ENCODE assay signal across 10 cellular contexts in genomic region chr3:81242871-81243270, GRCh38.
DNase-seq lines count a peak whose midpoint lies in the region; ATAC-seq and TF ChIP-seq lines count a peak whose summit lies in the region.
"Had no signal": no experiment of that assay in that cellular context is flagged by ENCODE, and none has a peak within 500 bp of the region (broad histone marks: within the 10 kb centered on the region; RNA-seq: fewer than 3 reads in every experiment).

No MANE protein-coding gene starts in this region.

- H3K27me3 ChIP-seq in foreskin keratinocyte, result no peaks in the 10 kb centered on the region

- ATAC-seq in foreskin keratinocyte, result peak; percentile 77
- ATAC-seq: T-cell had no signal

- TF ChIP-seq CTCF in foreskin keratinocyte (conservative IDR thresholded peaks at IDR 0.05) (peak; percentile 69), GM20000 (IDR thresholded peaks at IDR 0.05; ENCODE audit: extremely low read depth, missing control alignments) (no peak)

- no peaks in the 10 kb centered on the region for H3K4me1 ChIP-seq in foreskin keratinocyte

- peak; percentile 9 for DNase-seq in AG20443 (ENCODE audit: low spot score)
- DNase-seq in H4 (ENCODE audit: low spot score), result peak; percentile 6
- DNase-seq in NCI-H748 (lab: John Stamatoyannopoulos, UW; ENCODE audit: unreplicated experiment), result peak; percentile 20
- DNase-seq in foreskin keratinocyte, result peak in 1 of 2 donors; percentile 20
- DNase-seq in HuH-7 (ENCODE audit: low spot score), result no peak
- DNase-seq in NCI-H2227 treated with DMSO at 0.1 percent for 48 hours (lab: John Stamatoyannopoulos, UW), result no peak
- no peak for DNase-seq in stimulated activated CD4-positive, alpha-beta T cell treated with anti-CD3 and anti-CD28 coated beads, Interleukin-2, amount 100 ng/mL, for 48 hours
- DNase-seq in GM20000 (ENCODE audit: low spot score), result no peak
- DNase-seq: T-cell had no signal

- H3K27ac ChIP-seq in foreskin keratinocyte, result no peak overlapping the region
- H3K27ac ChIP-seq: epithelial cell of prostate had no signal

Comparison
In these comparisons a context has a peak if more than half of its experiments do, and no peak if none do; other contexts are left out.
1. DNase-seq: peak in AG20443 (single experiment), H4 (single experiment) and NCI-H748 (single experiment); none in HuH-7 (single experiment), NCI-H2227 treated with DMSO at 0.1 percent for 48 hours (single experiment), stimulated activated CD4-positive, alpha-beta T cell treated with anti-CD3 and anti-CD28 coated beads, Interleukin-2, amount 100 ng/mL, for 48 hours (0 of 2) and GM20000 (single experiment).